In genomic region chr20:63952210-63952535, GRCh38 we compare ENCODE assay signal across 17 cellular contexts. TPM values are rescaled to one million over a fixed set of nuclear protein-coding genes. Genes with fewer than 3 reads are reported as not detected.
DNase-seq lines count a peak whose midpoint lies in the region; ATAC-seq, FAIRE-seq and TF ChIP-seq lines count a peak whose summit lies in the region.
"Had no signal": no experiment of that assay in that cellular context is flagged by ENCODE, and none has a peak within 500 bp of the region (broad histone marks: within the 10 kb centered on the region; RNA-seq: fewer than 3 reads in every experiment).

No MANE protein-coding gene starts in this region.

- H3K4me3 ChIP-seq in IMR-90 (ENCODE audit: insufficient read depth, low read depth, low read length) (no peak overlapping the region), lung (no peak overlapping the region), stomach (no peak overlapping the region)
- H3K4me3 ChIP-seq: ascending aorta had no signal

- no peak for TF ChIP-seq POLR2A in IMR-90 (IDR thresholded peaks at IDR 0.05; ENCODE audit: low read depth, low read length)
- no peak for TF ChIP-seq POLR2A in stomach (IDR thresholded peaks at IDR 0.05)
- TF ChIP-seq POLR2A in GM12891 (IDR thresholded peaks at IDR 0.05; ENCODE audit: low read depth, low read length) = no peak

- WGBS in IMR-90 (ENCODE audit: extremely low coverage in 2 of 2, insufficient read length in 1 of 2), 2 experiments = 86% methylated on average over 14 of the region's 15 CpGs; no CpG with 5 or more reads in 1 of the 2 experiments
- 79 to 93% methylated on average over 9 to 15 of the region's 15 CpGs for WGBS in lung, 2 donors
- WGBS in stomach, 5 donors = 50 to 84% (median 76%) methylated on average over 1 to 15 of the region's 15 CpGs

- H2BK15ac ChIP-seq in IMR-90 (ENCODE audit: low read depth, low read length) = no peak overlapping the region

- DNase-seq in IMR-90 = no peak
- no peak for DNase-seq in lung (ENCODE audit: low spot score)
- DNase-seq in stomach = no peak
- no peak for DNase-seq in GM12891 (ENCODE audit: insufficient read length, low spot score)
- DNase-seq in stimulated activated CD4-positive, alpha-beta T cell treated with anti-CD3 and anti-CD28 coated beads, Interleukin-4, amount 100 ng/mL, for 24 hours = no peak
- DNase-seq: activated CD8-positive, alpha-beta memory T cell treated with anti-CD3 and anti-CD28 coated beads for 24 hours; activated effector memory CD4-positive, alpha-beta T cell treated with Interleukin-2 at 50 U/mL for 16 hours; HFFc6; NCI-H2171 treated with DMSO at 0.1 percent for 48 hours; retina; stimulated activated CD4-positive, alpha-beta T cell treated with anti-CD3 and anti-CD28 coated beads, Interleukin-2, amount 100 ng/mL, for 48 hours; stimulated activated CD8-positive, alpha-beta memory T cell treated with anti-CD3 and anti-CD28 coated beads, Interleukin-4, amount 100 ng/mL, for 48 hours had no signal

- intact Hi-C loops in IMR-90 (cut with micrococcal nuclease) = no loop called here
- intact Hi-C loops in stomach (cut with DNase I; ENCODE audit: low total_unique reads) = no loop called here

- H3K9ac ChIP-seq in IMR-90 (ENCODE audit: low read depth, low read length) = no peak overlapping the region

- H3K4me2 ChIP-seq in IMR-90 (ENCODE audit: low read depth, low read length) = no peak overlapping the region

- no peak overlapping the region for H4K8ac ChIP-seq in IMR-90 (ENCODE audit: low read depth in 2 of 2, low read length in 2 of 2)

- H3K9me3 ChIP-seq in IMR-90 (ENCODE audit: control insufficient read depth, insufficient read depth, low read length) (no peaks in the 10 kb centered on the region), lung (ENCODE audit: control insufficient read depth in 2 of 2, insufficient read depth in 1 of 2, low read length in 1 of 2) (no peaks in the 10 kb centered on the region), stomach (no peaks in the 10 kb centered on the region)
- H3K9me3 ChIP-seq: ascending aorta had no signal

- H3K27ac ChIP-seq in IMR-90 (ENCODE audit: insufficient read depth, low read length) = no peak overlapping the region
- peak overlapping the region; percentile 100 for H3K27ac ChIP-seq in cingulate gyrus (ENCODE audit: low read depth, low read length)
- peak overlapping the region; percentile 20 to 38 for H3K27ac ChIP-seq in lung (ENCODE audit: low read depth in 1 of 2, low read length in 1 of 2)
- peak overlapping the region; percentile 13 to 88 (median 86) for H3K27ac ChIP-seq in stomach

- H3K27me3 ChIP-seq in IMR-90 (ENCODE audit: control insufficient read depth, insufficient read depth, low read length) (no peaks in the 10 kb centered on the region), lung (ENCODE audit: control insufficient read depth, insufficient read depth) (no peaks in the 10 kb centered on the region), stomach (no peaks in the 10 kb centered on the region)
- H3K27me3 ChIP-seq: ascending aorta had no signal

- no peak for TF ChIP-seq EP300 in stomach (IDR thresholded peaks at IDR 0.05)

- H3K23ac ChIP-seq in IMR-90 (ENCODE audit: low read depth, low read length) = no peak overlapping the region

- H3K36me3 ChIP-seq in IMR-90 (ENCODE audit: control insufficient read depth, insufficient read depth, low read length) = peaks cover 3% of the 10 kb centered on the region; the same call in 1 of the 2 replicates
- H3K36me3 ChIP-seq in lung (ENCODE audit: control insufficient read depth in 2 of 2, insufficient read depth in 2 of 2, low read length in 2 of 2) = no peaks in the 10 kb centered on the region
- peaks cover 0 to 5% (median 2%) of the 10 kb centered on the region in 4 donors for H3K36me3 ChIP-seq in stomach

- H3K14ac ChIP-seq in IMR-90 (replicated peaks; ENCODE audit: low read depth, low read length) = no peak overlapping the region

- no peak for FAIRE-seq in GM12891 (lab: Jason Lieb, UNC)

- H3K4me1 ChIP-seq in IMR-90 (ENCODE audit: control insufficient read depth, insufficient read depth, low read length) (peaks cover 42% of the 10 kb centered on the region), lung (ENCODE audit: control insufficient read depth in 2 of 2, insufficient read depth in 2 of 2, low read length in 2 of 2) (peaks cover 4 to 59% of the 10 kb centered on the region in 2 donors), stomach (peaks cover 78 to 92% (median 90%) of the 10 kb centered on the region in 4 donors)

- peaks cover 73% of the 10 kb centered on the region for H4K20me1 ChIP-seq in IMR-90 (ENCODE audit: insufficient read depth, low read length)

- no peak overlapping the region for H2AFZ ChIP-seq in IMR-90 (replicated peaks; ENCODE audit: low read length, poor library complexity)

- POLR2A ChIA-PET in IMR-90 (lab: Charles Lee; ENCODE audit: unreplicated experiment) = no interaction called here

- no peak overlapping the region for H4K5ac ChIP-seq in IMR-90 (ENCODE audit: low read depth, low read length)

- H2BK20ac ChIP-seq in IMR-90 (ENCODE audit: low read depth, low read length) = no peak overlapping the region

- no peak overlapping the region for H2BK5ac ChIP-seq in IMR-90 (ENCODE audit: low read depth, low read length, poor library complexity, severe bottlenecking)

- H4K91ac ChIP-seq in IMR-90 (ENCODE audit: insufficient read depth, low read depth, low read length) = no peak overlapping the region

- H2BK120ac ChIP-seq in IMR-90 (ENCODE audit: low read depth, low read length) = no peak overlapping the region

- no peak for TF ChIP-seq RAD21 in IMR-90 (IDR thresholded peaks at IDR 0.05; ENCODE audit: low read length)

- TF ChIP-seq CTCF in IMR-90 (conservative IDR thresholded peaks at IDR 0.05; ENCODE audit: low read depth, low read length) (no peak), lung (IDR thresholded peaks at IDR 0.05; ENCODE audit: control extremely low read depth, extremely low read depth) (no peak), stomach (IDR thresholded peaks at IDR 0.05) (no peak)

- peaks cover 11 to 79% of the 10 kb centered on the region in 2 experiments; a peak in 2 of 4 replicates for H3K79me1 ChIP-seq in IMR-90 (ENCODE audit: low read depth in 1 of 2, low read length in 2 of 2)

- BruUV-seq in IMR-90 (replicated peaks; lab: Mats Ljungman, UMichigan) = no TSS peak

- no peak overlapping the region for H3K56ac ChIP-seq in IMR-90 (ENCODE audit: extremely low read depth, insufficient read depth, low read length)

- no peak overlapping the region for H3K18ac ChIP-seq in IMR-90 (ENCODE audit: low read depth, low read length)

- ATAC-seq in IMR-90 (ENCODE audit: low read depth) (no peak), lung (ENCODE audit: insufficient read depth, low FRiP score) (no peak), GM19452 (IDR thresholded peaks at IDR 0.05; ENCODE audit: unreplicated experiment) (no peak), HG03457 (IDR thresholded peaks at IDR 0.05; ENCODE audit: unreplicated experiment) (no peak)
- ATAC-seq: natural killer cell treated with Interleukin-12 subunit alpha and Interleukin-12 subunit beta and Interleukin-15 and Interleukin-18, amount 100 ng/mL, for 72 hours had no signal

- in situ Hi-C loops in IMR-90 (cut with MboI; ENCODE audit: low sequenced_read_pairs) = no loop called here

- H3K9me1 ChIP-seq in IMR-90 (ENCODE audit: insufficient read depth, low read length) = peaks cover 32% of the 10 kb centered on the region

- dilution Hi-C loops in IMR-90 (cut with HindIII; ENCODE audit: low sequenced_read_pairs, unreplicated experiment) = no loop called here

- H2AK5ac ChIP-seq in IMR-90 (ENCODE audit: low read depth, low read length) = no peak overlapping the region

- CTCF ChIA-PET in IMR-90 (lab: Yijun Ruan, JAX) = no interaction called here

- H2AK9ac ChIP-seq in IMR-90 (replicated peaks; ENCODE audit: low read depth, low read length, poor library complexity) = peak overlapping the region; percentile 50

- H3K4ac ChIP-seq in IMR-90 (ENCODE audit: low read depth, low read length) = no peak overlapping the region

RNA-seq across cellular contexts. Expression of gene UCKL1, which starts 4.0 kb away (rescaled TPM):
- total RNA-seq in IMR-90 (2012; rRNA removed) (16.7 and 18.3 TPM in 2 replicates), lung (10 to 100 TPM; 33.6 to 42.7 TPM), stomach (100 to 1,000 TPM in 1 of 5 donors, 10 to 100 TPM in 4; 20.9 to 107 (median 36.8) TPM)
- polyA plus RNA-seq in IMR-90 (2012; rRNA removed) (54.7 and 58.6 TPM in 2 replicates), lung (10 to 100 TPM; 34.8 to 37.5 TPM), stomach (10 to 100 TPM; 17.7 to 60.5 (median 24.0) TPM)
- 19.8 and 55.6 TPM in 2 replicates for polyA plus RNA-seq in IMR-90 (2012; cell fraction: cytosol; rRNA removed)
- polyA plus RNA-seq in IMR-90 (2012; cell fraction: nucleus; rRNA removed; ENCODE audit: low replicate concordance) = 178 and 412 TPM in 2 replicates
- polyA plus RNA-seq in GM12891 (2012; ENCODE audit: low read depth, missing spikeins) = 21.2 TPM

RNA-seq across cellular contexts. Expression of gene ZNF512B, which starts 17.6 kb away (rescaled TPM):
- total RNA-seq in IMR-90 (2012; rRNA removed) (6.4 and 6.5 TPM in 2 replicates), lung (10 to 100 TPM; 10.7 to 18.9 TPM), stomach (10 to 100 TPM in 2 of 5 donors, 1 to 10 TPM in 3; 6.1 to 12.1 (median 9.2) TPM)
- polyA plus RNA-seq in IMR-90 (2012; rRNA removed) (15.6 and 15.9 TPM in 2 replicates), lung (10 to 100 TPM in 1 of 2 donors, 1 to 10 TPM in 1; 8.7 to 13.0 TPM), stomach (1 to 10 TPM; 3.5 to 7.6 (median 6.3) TPM)
- 7.2 and 13.4 TPM in 2 replicates for polyA plus RNA-seq in IMR-90 (2012; cell fraction: cytosol; rRNA removed)
- polyA plus RNA-seq in IMR-90 (2012; cell fraction: nucleus; rRNA removed; ENCODE audit: low replicate concordance) = 50.2 and 83.0 TPM in 2 replicates
- polyA plus RNA-seq in GM12891 (2012; ENCODE audit: low read depth, missing spikeins) = 12.5 TPM

RNA-seq across cellular contexts. Expression of gene SAMD10, which starts 27.3 kb away (rescaled TPM):
- 0.54 and 0.56 TPM in 2 replicates for total RNA-seq in IMR-90 (2012; rRNA removed)
- 4.0 and 4.1 TPM in 2 replicates for polyA plus RNA-seq in IMR-90 (2012; rRNA removed)
- 3.9 and 4.6 TPM in 2 replicates for polyA plus RNA-seq in IMR-90 (2012; cell fraction: cytosol; rRNA removed)
- polyA plus RNA-seq in IMR-90 (2012; cell fraction: nucleus; rRNA removed; ENCODE audit: low replicate concordance) = 14.1 and 23.9 TPM in 2 replicates
- 1 to 10 TPM; 2.3 to 6.4 TPM for total RNA-seq in lung
- polyA plus RNA-seq in lung = 1 to 10 TPM; 4.7 to 6.8 TPM
- total RNA-seq in stomach = 10 to 100 TPM in 2 of 5 donors, 1 to 10 TPM in 3; 2.9 to 68.1 (median 9.4) TPM
- 1 to 10 TPM; 4.9 to 6.6 (median 6.3) TPM for polyA plus RNA-seq in stomach
- 116 TPM for polyA plus RNA-seq in GM12891 (2012; ENCODE audit: low read depth, missing spikeins)
- total RNA-seq: ascending aorta had no signal

RNA-seq across cellular contexts. Expression of gene PRPF6, which starts 28.8 kb away (rescaled TPM):
- total RNA-seq in IMR-90 (2012; rRNA removed) = 68.6 and 71.3 TPM in 2 replicates
- polyA plus RNA-seq in IMR-90 (2012; rRNA removed) = 38.5 and 43.5 TPM in 2 replicates
- 32.3 and 36.0 TPM in 2 replicates for polyA plus RNA-seq in IMR-90 (2012; cell fraction: cytosol; rRNA removed)
- 27.2 and 30.1 TPM in 2 replicates for polyA plus RNA-seq in IMR-90 (2012; cell fraction: nucleus; rRNA removed; ENCODE audit: low replicate concordance)
- 10 to 100 TPM; 61.2 to 65.0 TPM for total RNA-seq in lung
- 10 to 100 TPM; 43.6 to 47.1 TPM for polyA plus RNA-seq in lung
- total RNA-seq in stomach = 10 to 100 TPM; 30.4 to 67.4 (median 39.7) TPM
- polyA plus RNA-seq in stomach = 10 to 100 TPM; 27.0 to 44.2 (median 39.6) TPM
- 142 TPM for polyA plus RNA-seq in GM12891 (2012; ENCODE audit: low read depth, missing spikeins)

RNA-seq across cellular contexts. Expression of gene DNAJC5, which starts 57.2 kb away (rescaled TPM):
- 45.2 and 46.9 TPM in 2 replicates for total RNA-seq in IMR-90 (2012; rRNA removed)
- 35.6 and 36.3 TPM in 2 replicates for polyA plus RNA-seq in IMR-90 (2012; rRNA removed)
- polyA plus RNA-seq in IMR-90 (2012; cell fraction: cytosol; rRNA removed) = 34.5 and 45.2 TPM in 2 replicates
- polyA plus RNA-seq in IMR-90 (2012; cell fraction: nucleus; rRNA removed; ENCODE audit: low replicate concordance) = 30.4 and 42.4 TPM in 2 replicates
- 10 to 100 TPM; 25.1 to 64.5 TPM for total RNA-seq in lung
- 10 to 100 TPM; 26.5 to 48.2 TPM for polyA plus RNA-seq in lung
- total RNA-seq in stomach = 10 to 100 TPM; 23.7 to 60.1 (median 52.7) TPM
- polyA plus RNA-seq in stomach = 10 to 100 TPM; 23.1 to 26.4 (median 25.6) TPM
- polyA plus RNA-seq in GM12891 (2012; ENCODE audit: low read depth, missing spikeins) = 18.2 TPM
